Comparison of ENCODE assay signal across 11 cellular contexts in the genomic region with DNA sequence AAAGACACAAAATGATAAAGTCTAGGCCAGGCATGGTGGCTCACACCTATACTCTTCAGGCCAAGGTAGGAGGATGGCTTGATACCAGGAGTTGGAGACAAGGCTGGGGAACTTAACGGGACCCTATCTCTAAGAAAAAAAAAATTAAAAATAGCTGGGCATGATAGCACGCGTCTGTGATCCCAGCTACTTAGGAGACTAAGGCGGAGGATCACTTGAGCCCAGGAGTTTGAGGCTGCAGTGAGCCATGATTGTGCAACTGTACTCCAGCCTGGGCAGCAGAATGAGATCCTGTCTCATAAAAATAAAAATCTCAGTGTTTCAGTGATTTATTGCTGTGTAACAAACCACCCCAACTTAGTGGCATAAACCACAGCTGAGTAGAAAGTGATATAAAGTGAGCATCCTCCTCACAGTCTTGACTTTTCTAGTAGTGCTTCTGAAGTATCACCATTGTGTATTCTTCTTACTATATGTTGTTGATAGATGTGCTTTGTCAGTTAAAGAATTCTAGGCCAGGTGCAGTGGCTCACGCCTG.
"Had no signal": no experiment of that assay in that cellular context is flagged by ENCODE, and none has a peak within 500 bp of the region (broad histone marks: within the 10 kb centered on the region; RNA-seq: fewer than 3 reads in every experiment).

No MANE protein-coding gene starts in this region.

- ATAC-seq: foreskin keratinocyte had no signal

- H3K4me1 ChIP-seq: ascending aorta, esophagus squamous epithelium, foreskin keratinocyte, stomach, uterus had no signal

- DNase-seq: activated naive CD8-positive, alpha-beta T cell treated with anti-CD3 and anti-CD28 coated beads, Interleukin-2, amount 10 ng/mL, durations not matched to agents 7 days and 5 days; activated T-cell treated with anti-CD3 and anti-CD28 coated beads, Interleukin-2, amount 50 U/mL, for 48 hours; esophagus squamous epithelium; heart right ventricle; small intestine; stomach; uterus had no signal

- FAIRE-seq: colon, keratinocyte, small intestine had no signal

- H3K4me3 ChIP-seq: ascending aorta, esophagus squamous epithelium, heart right ventricle, stomach, uterus had no signal

- H3K36me3 ChIP-seq: uterus had no signal

- H3K27me3 ChIP-seq: ascending aorta, esophagus squamous epithelium, foreskin keratinocyte, heart right ventricle, stomach, uterus had no signal

- H3K27ac ChIP-seq: ascending aorta, esophagus squamous epithelium, foreskin keratinocyte, stomach, uterus had no signal

- H3K9me3 ChIP-seq: ascending aorta, esophagus squamous epithelium, heart right ventricle, stomach, uterus had no signal
